Comparison of ENCODE assay signal across 27 cellular contexts in the genomic region with DNA sequence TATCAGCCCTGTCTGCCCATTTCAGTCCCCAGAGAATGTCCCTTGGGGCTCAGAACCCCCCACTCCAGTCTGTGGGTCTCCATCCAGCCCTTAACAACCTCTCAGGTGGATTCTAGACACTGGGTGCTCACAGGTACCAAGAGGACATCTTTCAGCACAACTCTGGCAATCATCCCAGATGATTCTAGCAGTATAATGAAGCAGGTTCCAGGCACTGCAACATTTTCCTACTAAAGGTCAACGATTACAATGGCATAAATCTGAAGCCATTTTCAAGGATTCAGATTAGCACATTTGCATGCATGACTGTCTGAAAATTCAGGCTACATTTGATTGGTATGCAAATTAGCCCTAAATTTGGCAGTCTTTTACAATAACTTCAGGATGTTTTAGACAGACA.
"Had no signal": no experiment of that assay in that cellular context is flagged by ENCODE, and none has a peak within 500 bp of the region (broad histone marks: within the 10 kb centered on the region; RNA-seq: fewer than 3 reads in every experiment).

No MANE protein-coding gene starts in this region.

- H3K4me1 ChIP-seq: testis had no signal

- H3K27ac ChIP-seq: coronary artery, esophagus muscularis mucosa, foreskin keratinocyte, gastroesophageal sphincter, heart left ventricle, hepatocyte, left ventricle myocardium inferior, lower lobe of right lung, prostate gland, right atrium auricular region, sigmoid colon, spleen, testis, tibial artery had no signal

- H3K9me3 ChIP-seq: esophagus muscularis mucosa, gastroesophageal sphincter, heart left ventricle, left ventricle myocardium inferior, lower lobe of right lung, prostate gland, right atrium auricular region, sigmoid colon, spleen, testis, tibial artery had no signal

- H3K36me3 ChIP-seq: esophagus muscularis mucosa, gastroesophageal sphincter, heart left ventricle, left ventricle myocardium inferior, lower lobe of right lung, prostate gland, right atrium auricular region, sigmoid colon, spleen, tibial artery had no signal

- DNase-seq: dermis blood vessel endothelial cell; effector memory CD4-positive, alpha-beta T cell; foreskin keratinocyte; heart left ventricle; left cardiac atrium; left ventricle myocardium inferior; lower lobe of right lung; naive thymus-derived CD8-positive, alpha-beta T cell; nephron progenitor cell; nucleus accumbens; sigmoid colon; spleen; stimulated activated CD4-positive, alpha-beta T cell treated with anti-CD3 and anti-CD28 coated beads, Interleukin-4, amount 100 ng/mL, for 4 hours; stimulated activated naive CD8-positive, alpha-beta T cell treated with anti-CD3 and anti-CD28 coated beads, Interleukin-15, Interleukin-2, amounts not matched to agents 100 U/mL and 50 U/mL, for 24 hours; substantia nigra; testis; tibial artery had no signal

- H3K27me3 ChIP-seq: esophagus muscularis mucosa, foreskin keratinocyte, gastroesophageal sphincter, heart left ventricle, hepatocyte, right atrium auricular region, sigmoid colon, testis, tibial artery had no signal

- H3K4me3 ChIP-seq: coronary artery, esophagus muscularis mucosa, gastroesophageal sphincter, heart left ventricle, hepatocyte, left ventricle myocardium inferior, lower lobe of right lung, prostate gland, right atrium auricular region, sigmoid colon, spleen, testis, tibial artery had no signal

- FAIRE-seq: endothelial cell of umbilical vein, islet of Langerhans, urothelium cell line had no signal

- ATAC-seq: foreskin keratinocyte; gastroesophageal sphincter; heart left ventricle; left cardiac atrium; lower lobe of right lung; naive thymus-derived CD8-positive, alpha-beta T cell; stimulated activated memory B cell treated with anti-CD40 and anti-IgM and Interleukin-4, amounts not matched to agents 10 μg/mL and 1 μg/mL and 100 μg/mL, for 72 hours; stimulated activated naive CD8-positive, alpha-beta T cell treated with anti-CD3 and anti-CD28 coated beads, Interleukin-15, Interleukin-2, amounts not matched to agents 100 U/mL and 50 U/mL, for 24 hours had no signal
